Comparison of ENCODE assay signal across 28 cellular contexts in genomic region chr7:28381466-28381865, GRCh38. TPM values are rescaled to one million over a fixed set of nuclear protein-coding genes. Genes with fewer than 3 reads are reported as not detected.
"Had no signal": no experiment of that assay in that cellular context is flagged by ENCODE, and none has a peak within 500 bp of the region (broad histone marks: within the 10 kb centered on the region; RNA-seq: fewer than 3 reads in every experiment).

No MANE protein-coding gene starts in this region.

- H3K9me3 ChIP-seq: esophagus squamous epithelium, left lung, lower lobe of right lung, right lobe of liver, testis, transverse colon had no signal

- H3K27ac ChIP-seq: epithelial cell of prostate, esophagus squamous epithelium, foreskin keratinocyte, left lung, lower lobe of right lung, right lobe of liver, skin epidermis, testis, transverse colon, WERI-Rb-1 had no signal

- DNase-seq: activated CD4-positive, alpha-beta T cell treated with anti-CD3 and anti-CD28 coated beads for 48 hours; activated CD4-positive, alpha-beta T cell treated with anti-CD3 and anti-CD28 coated beads, Interleukin-2, amount 50 U/mL, for 48 hours; activated CD8-positive, alpha-beta memory T cell treated with anti-CD3 and anti-CD28 coated beads for 24 hours; activated effector memory CD4-positive, alpha-beta T cell treated with anti-CD3 and anti-CD28 coated beads, Interleukin-2, amount 50 U/mL, for 16 hours; activated naive CD4-positive, alpha-beta T cell treated with anti-CD3 and anti-CD28 coated beads for 36 hours; activated naive CD8-positive, alpha-beta T cell treated with anti-CD3 and anti-CD28 coated beads for 36 hours; amygdala; dermis blood vessel endothelial cell; effector CD4-positive, alpha-beta T cell; esophagus squamous epithelium; foreskin keratinocyte; left lung; lower lobe of right lung; mesendoderm; posterior cingulate gyrus; right lobe of liver; stimulated activated CD4-positive, alpha-beta T cell treated with anti-CD3 and anti-CD28 coated beads, Interleukin-12 subunit alpha, Interleukin-12 subunit beta, amount 100 ng/mL, for 4 hours; stimulated activated CD4-positive, alpha-beta T cell treated with anti-CD3 and anti-CD28 coated beads, Interleukin-4, amount 100 ng/mL, for 1 hour; stimulated activated naive CD8-positive, alpha-beta T cell treated with anti-CD3 and anti-CD28 coated beads, Interleukin-15, Interleukin-2, amounts not matched to agents 100 U/mL and 50 U/mL, for 24 hours; T-helper 17 cell; T1000; testis; transverse colon; WERI-Rb-1 had no signal

- H3K36me3 ChIP-seq: esophagus squamous epithelium, left lung, lower lobe of right lung, right lobe of liver, transverse colon, WERI-Rb-1 had no signal

- H3K4me3 ChIP-seq: esophagus squamous epithelium, left lung, lower lobe of right lung, right lobe of liver, skin epidermis, testis, transverse colon had no signal

- H3K27me3 ChIP-seq: esophagus squamous epithelium, right lobe of liver, testis, transverse colon had no signal

- H3K4me1 ChIP-seq: foreskin keratinocyte, left lung, lower lobe of right lung, right lobe of liver, testis, transverse colon had no signal

- ATAC-seq: activated CD4-positive, CD25-positive, alpha-beta regulatory T cell treated with anti-CD3 and anti-CD28 coated beads, Interleukin-2, amount 50 U/mL, for 24 hours; foreskin keratinocyte; left lung; lower lobe of right lung; right lobe of liver; stimulated activated naive CD8-positive, alpha-beta T cell treated with anti-CD3 and anti-CD28 coated beads, Interleukin-15, Interleukin-2, amounts not matched to agents 100 U/mL and 50 U/mL, for 24 hours; T-helper 17 cell had no signal

RNA-seq across cellular contexts. Expression of gene CREB5, which starts 30.9 kb away (rescaled TPM):
- total RNA-seq: activated T-helper 1 cell treated with anti-CD3 and anti-CD28 coated beads, Interleukin-12 subunit alpha, Interleukin-12 subunit beta, Interleukin-2, Interleukin-4 antibody, amounts not matched to agents 30 ng/mL and 10 ng/mL and 1 ng/mL, durations not matched to agents 14 hours and 24 hours and 36 hours had no signal
